Comparison of ENCODE assay signal across 12 cellular contexts in genomic region chr1:160797163-160797797, GRCh38. TPM values are rescaled to one million over a fixed set of nuclear protein-coding genes. Genes with fewer than 3 reads are reported as not detected.
A peak's percentile ranks its signal among the peaks of the same experiment; 100 is the strongest.
DNase-seq lines count a peak whose midpoint lies in the region; ATAC-seq, FAIRE-seq and TF ChIP-seq lines count a peak whose summit lies in the region.
"Had no signal": no experiment of that assay in that cellular context is flagged by ENCODE, and none has a peak within 500 bp of the region (broad histone marks: within the 10 kb centered on the region; RNA-seq: fewer than 3 reads in every experiment).

No MANE protein-coding gene starts in this region.

- no peak for DNase-seq in activated CD8-positive, alpha-beta memory T cell treated with anti-CD3 and anti-CD28 coated beads, Interleukin-2, amount 10 ng/mL, durations not matched to agents 7 days and 5 days
- DNase-seq in activated CD8-positive, alpha-beta memory T cell treated with anti-CD3 and anti-CD28 coated beads, Interleukin-2, amount 50 U/mL, for 4 hours = no peak
- DNase-seq in stimulated activated naive CD8-positive, alpha-beta T cell treated with anti-CD3 and anti-CD28 coated beads, Interleukin-15, amount 100 ng/mL, for 72 hours = no peak
- DNase-seq in pancreas = no peak
- no peak for DNase-seq in NCI-H2196 treated with DMSO at 0.1 percent for 48 hours (lab: John Stamatoyannopoulos, UW; ENCODE audit: unreplicated experiment)
- DNase-seq in NCI-H187 treated with DMSO at 0.1 percent for 48 hours (lab: John Stamatoyannopoulos, UW) = no peak
- DNase-seq: endodermal cell, heart right ventricle, NCI-H2029 treated with DMSO at 0.1 percent for 48 hours had no signal

- H3K36me3 ChIP-seq in pancreas = no peaks in the 10 kb centered on the region
- H3K36me3 ChIP-seq: heart right ventricle had no signal

- H3K9me3 ChIP-seq in pancreas = no peaks in the 10 kb centered on the region

- H3K36me3 Mint-ChIP-seq in activated CD8-positive, alpha-beta memory T cell treated with anti-CD3 and anti-CD28 coated beads, Interleukin-2, amount 10 ng/mL, durations not matched to agents 7 days and 5 days = peaks cover 12% of the 10 kb centered on the region
- peaks cover 9% of the 10 kb centered on the region for H3K36me3 Mint-ChIP-seq in activated naive CD8-positive, alpha-beta T cell

- WGBS in pancreas, 2 donors = 66 to 70% methylated on average over 4 of the region's 4 CpGs

- no peak for FAIRE-seq in pancreas (lab: Jason Lieb, UNC)
- FAIRE-seq: A204.1 had no signal

- peaks cover 27% of the 10 kb centered on the region for H3K27me3 Mint-ChIP-seq in activated CD8-positive, alpha-beta memory T cell treated with anti-CD3 and anti-CD28 coated beads, Interleukin-2, amount 10 ng/mL, durations not matched to agents 7 days and 5 days
- no peaks in the 10 kb centered on the region for H3K27me3 Mint-ChIP-seq in activated naive CD8-positive, alpha-beta T cell
- no peaks in the 10 kb centered on the region for H3K27me3 Mint-ChIP-seq in stimulated activated naive CD8-positive, alpha-beta T cell treated with anti-CD3 and anti-CD28 coated beads, Interleukin-15, amount 100 ng/mL, for 72 hours

- no peak overlapping the region for H3K27ac ChIP-seq in pancreas

- ATAC-seq in activated CD8-positive, alpha-beta memory T cell treated with anti-CD3 and anti-CD28 coated beads, Interleukin-2, amount 10 ng/mL, durations not matched to agents 7 days and 5 days = no peak
- peak; percentile 26 for ATAC-seq in HG02981 (IDR thresholded peaks at IDR 0.05; ENCODE audit: unreplicated experiment)
- peak; percentile 30 for ATAC-seq in stimulated activated naive CD8-positive, alpha-beta T cell treated with anti-CD3 and anti-CD28 coated beads, Interleukin-15, amount 100 ng/mL, for 72 hours
- no peak for ATAC-seq in pancreas

- peak overlapping the region; percentile 89 for H3K27ac Mint-ChIP-seq in activated CD8-positive, alpha-beta memory T cell treated with anti-CD3 and anti-CD28 coated beads, Interleukin-2, amount 10 ng/mL, durations not matched to agents 7 days and 5 days
- H3K27ac Mint-ChIP-seq in activated naive CD8-positive, alpha-beta T cell = peak overlapping the region; percentile 97
- H3K27ac Mint-ChIP-seq in stimulated activated naive CD8-positive, alpha-beta T cell treated with anti-CD3 and anti-CD28 coated beads, Interleukin-15, amount 100 ng/mL, for 72 hours = peak overlapping the region; percentile 98
- H3K27ac Mint-ChIP-seq: endodermal cell had no signal

- no peaks in the 10 kb centered on the region for H3K27me3 ChIP-seq in pancreas

- TF ChIP-seq CTCF in pancreas (IDR thresholded peaks at IDR 0.05) = no peak

- H3K4me1 ChIP-seq in pancreas = no peaks in the 10 kb centered on the region

- CTCF ChIA-PET in activated CD8-positive, alpha-beta memory T cell treated with anti-CD3 and anti-CD28 coated beads, Interleukin-2, amount 10 ng/mL, durations not matched to agents 7 days and 5 days (lab: Charles Lee) = interaction anchor here (0.6 to 13.3 kb wide), 21 partner anchors 11 to 193 kb away, joined by 3 to 133 read pairs (median 5); partner anchors contain the start of genes CD244 and ITLN2

- intact Hi-C loops in pancreas (cut with DNase I) = no loop called here

- H3K4me1 Mint-ChIP-seq in activated CD8-positive, alpha-beta memory T cell treated with anti-CD3 and anti-CD28 coated beads, Interleukin-2, amount 10 ng/mL, durations not matched to agents 7 days and 5 days = peaks cover 67% of the 10 kb centered on the region
- H3K4me1 Mint-ChIP-seq in activated naive CD8-positive, alpha-beta T cell (ENCODE audit: low read depth) = peaks cover 67% of the 10 kb centered on the region
- peaks cover 59% of the 10 kb centered on the region for H3K4me1 Mint-ChIP-seq in stimulated activated naive CD8-positive, alpha-beta T cell treated with anti-CD3 and anti-CD28 coated beads, Interleukin-15, amount 100 ng/mL, for 72 hours
- H3K4me1 Mint-ChIP-seq: endodermal cell had no signal

- H3K4me3 Mint-ChIP-seq in activated CD8-positive, alpha-beta memory T cell treated with anti-CD3 and anti-CD28 coated beads, Interleukin-2, amount 10 ng/mL, durations not matched to agents 7 days and 5 days = peak overlapping the region; percentile 74
- H3K4me3 Mint-ChIP-seq in activated naive CD8-positive, alpha-beta T cell = peak overlapping the region; percentile 93
- peak overlapping the region; percentile 83 to 93 for H3K4me3 Mint-ChIP-seq in stimulated activated naive CD8-positive, alpha-beta T cell treated with anti-CD3 and anti-CD28 coated beads, Interleukin-15, amount 100 ng/mL, for 72 hours
- H3K4me3 Mint-ChIP-seq: endodermal cell had no signal

- no peak overlapping the region for H3K4me3 ChIP-seq in pancreas

- H3K9me3 Mint-ChIP-seq in activated CD8-positive, alpha-beta memory T cell treated with anti-CD3 and anti-CD28 coated beads, Interleukin-2, amount 10 ng/mL, durations not matched to agents 7 days and 5 days (ENCODE audit: low read depth) = no peaks in the 10 kb centered on the region
- no peaks in the 10 kb centered on the region for H3K9me3 Mint-ChIP-seq in activated naive CD8-positive, alpha-beta T cell (ENCODE audit: low read depth)
- no peaks in the 10 kb centered on the region for H3K9me3 Mint-ChIP-seq in stimulated activated naive CD8-positive, alpha-beta T cell treated with anti-CD3 and anti-CD28 coated beads, Interleukin-15, amount 100 ng/mL, for 72 hours
- H3K9me3 Mint-ChIP-seq: endodermal cell had no signal

RNA-seq across cellular contexts. Expression of gene LY9, which starts 1.3 kb away (rescaled TPM):
- total RNA-seq in activated CD8-positive, alpha-beta memory T cell treated with anti-CD3 and anti-CD28 coated beads, Interleukin-2, amount 10 ng/mL, durations not matched to agents 7 days and 5 days = 1 to 10 TPM; 1.3 to 8.0 TPM
- total RNA-seq in pancreas = under 1 TPM; 0.14 to 0.55 (median 0.36) TPM
- under 1 TPM in 1 of 2 donors, not detected in 1; 0.05 TPM for polyA plus RNA-seq in pancreas
- total RNA-seq: endodermal cell had no signal

RNA-seq across cellular contexts. Expression of gene SLAMF7, which starts 58.2 kb away (rescaled TPM):
- total RNA-seq in activated CD8-positive, alpha-beta memory T cell treated with anti-CD3 and anti-CD28 coated beads, Interleukin-2, amount 10 ng/mL, durations not matched to agents 7 days and 5 days = 100 to 1,000 TPM; 107 to 126 TPM
- 1 to 10 TPM in 2 of 6 donors, under 1 TPM in 4; 0.32 to 6.5 (median 0.71) TPM for total RNA-seq in pancreas
- polyA plus RNA-seq in pancreas = under 1 TPM; 0.12 to 0.34 TPM
- total RNA-seq: endodermal cell had no signal

Comparison
In these comparisons a context has a peak if more than half of its experiments do, and no peak if none do; other contexts are left out.
1. ATAC-seq: peak in HG02981 (single experiment) and stimulated activated naive CD8-positive, alpha-beta T cell treated with anti-CD3 and anti-CD28 coated beads, Interleukin-15, amount 100 ng/mL, for 72 hours (single experiment); none in activated CD8-positive, alpha-beta memory T cell treated with anti-CD3 and anti-CD28 coated beads, Interleukin-2, amount 10 ng/mL, durations not matched to agents 7 days and 5 days (single experiment) and pancreas (0 of 4).
2. RNA of gene SLAMF7, which starts 58.2 kb away (total RNA-seq): 107 to 126 TPM in activated CD8-positive, alpha-beta memory T cell treated with anti-CD3 and anti-CD28 coated beads, Interleukin-2, amount 10 ng/mL, durations not matched to agents 7 days and 5 days; 0.32 to 6.5 TPM in pancreas; every median in the first group is over 10 times any median in the second.
3. Peak in every context shown above with its lines, with median percentiles within 50 percentile points of each other: H3K27ac Mint-ChIP-seq and H3K4me3 Mint-ChIP-seq.